In genomic region chr1:9724706-9725476, GRCh38 we compare ENCODE assay signal across 1 cellular context.
TF ChIP-seq lines count a peak whose summit lies in the region.

No MANE protein-coding gene starts in this region.

TF ChIP-seq in HepG2, 621 proteins besides CTCF, POLR2A, EP300 and RAD21 (continued from another document and continues in another):
- TF ChIP-seq ATF4 (CRISPR knock-in tag; IDR thresholded peaks at IDR 0.05) (no peak), XRCC5 (optimal IDR thresholded peaks at IDR 0.05; ENCODE audit: low read length) (peak; percentile 62), IKZF1 (IDR thresholded peaks at IDR 0.05) (no peak), ZNF432 (CRISPR knock-in tag; IDR thresholded peaks at IDR 0.05; ENCODE audit: borderline replicate concordance) (no peak), ZBTB7A (CRISPR knock-in tag; IDR thresholded peaks at IDR 0.05) (no peak), RNF2 (conservative IDR thresholded peaks at IDR 0.05; ENCODE audit: low read depth) (no peak), KLF6 (CRISPR knock-in tag; IDR thresholded peaks at IDR 0.05) (no peak), MED1 (CRISPR knock-in tag; IDR thresholded peaks at IDR 0.05) (no peak), ZFP36L2 (CRISPR knock-in tag; IDR thresholded peaks at IDR 0.05) (no peak), ZNF709 (CRISPR knock-in tag; IDR thresholded peaks at IDR 0.05) (no peak), RBAK (CRISPR knock-in tag; IDR thresholded peaks at IDR 0.05) (no peak), AKNA (CRISPR knock-in tag; IDR thresholded peaks at IDR 0.05; ENCODE audit: borderline replicate concordance) (no peak), JDP2 (CRISPR knock-in tag; IDR thresholded peaks at IDR 0.05; ENCODE audit: borderline replicate concordance) (no peak), IRF1 (CRISPR knock-in tag; IDR thresholded peaks at IDR 0.05; ENCODE audit: low read depth) (no peak), ZNF3 (CRISPR knock-in tag; IDR thresholded peaks at IDR 0.05) (no peak), ZNF232 (CRISPR knock-in tag; IDR thresholded peaks at IDR 0.05; ENCODE audit: borderline replicate concordance) (no peak), ZFX (CRISPR knock-in tag; IDR thresholded peaks at IDR 0.05; ENCODE audit: low read depth) (peak; percentile 36; the same call in 1 of the 2 replicates), ZNF547 (CRISPR knock-in tag; IDR thresholded peaks at IDR 0.05) (no peak), SALL1 (CRISPR knock-in tag; IDR thresholded peaks at IDR 0.05) (0 out of 2 replicates have a peak, but pooled peaks have one; percentile 10), STAG1 (CRISPR knock-in tag; IDR thresholded peaks at IDR 0.05) (peak; percentile 72), ELF1 (CRISPR knock-in tag; IDR thresholded peaks at IDR 0.05) (no peak), CSRNP2 (CRISPR knock-in tag; conservative IDR thresholded peaks at IDR 0.05; ENCODE audit: low read depth) (no peak), CC2D1A (CRISPR knock-in tag; IDR thresholded peaks at IDR 0.05) (no peak), HMGXB4 (CRISPR knock-in tag; IDR thresholded peaks at IDR 0.05; ENCODE audit: borderline replicate concordance in 1 of 2, low read depth in 1 of 2) (peak in 1 of 2 experiments; percentile 64; a peak in 2 of 4 replicates), ZBTB26 (CRISPR knock-in tag; IDR thresholded peaks at IDR 0.05; ENCODE audit: borderline replicate concordance) (0 out of 2 replicates have a peak, but pooled peaks have one; percentile 28), GABPA (IDR thresholded peaks at IDR 0.05; ENCODE audit: low read depth, low read length) (no peak), GABPA (CRISPR knock-in tag; IDR thresholded peaks at IDR 0.05; ENCODE audit: low read depth) (no peak), RBFOX2 (IDR thresholded peaks at IDR 0.05; ENCODE audit: low read depth, low read length) (peak; percentile 34; the same call in 1 of the 2 replicates), ZNF788 (CRISPR knock-in tag; IDR thresholded peaks at IDR 0.05; ENCODE audit: borderline replicate concordance) (no peak), DZIP1 (CRISPR knock-in tag; IDR thresholded peaks at IDR 0.05) (no peak), ZXDC (CRISPR knock-in tag; IDR thresholded peaks at IDR 0.05) (no peak), CBX5 (CRISPR knock-in tag; IDR thresholded peaks at IDR 0.05; ENCODE audit: borderline replicate concordance) (peak; percentile 46; the same call in 1 of the 2 replicates), ZBTB33 (CRISPR knock-in tag; IDR thresholded peaks at IDR 0.05) (peak; percentile 73), TEAD2 (CRISPR knock-in tag; IDR thresholded peaks at IDR 0.05) (no peak), RELA (CRISPR knock-in tag; IDR thresholded peaks at IDR 0.05) (no peak), NR3C1 (CRISPR knock-in tag; IDR thresholded peaks at IDR 0.05) (no peak), THAP7 (CRISPR knock-in tag; IDR thresholded peaks at IDR 0.05) (no peak), ZSCAN9 (CRISPR knock-in tag; IDR thresholded peaks at IDR 0.05; ENCODE audit: borderline replicate concordance) (no peak), PAWR (CRISPR knock-in tag; IDR thresholded peaks at IDR 0.05; ENCODE audit: borderline replicate concordance) (no peak), ZNF329 (CRISPR knock-in tag; IDR thresholded peaks at IDR 0.05; ENCODE audit: low read depth) (no peak), ZBTB38 (CRISPR knock-in tag; IDR thresholded peaks at IDR 0.05) (peak; percentile 74; the same call in 1 of the 2 replicates), ATF7 (IDR thresholded peaks at IDR 0.05) (no peak), ATF7 (CRISPR knock-in tag; IDR thresholded peaks at IDR 0.05) (no peak), ARNT2 (CRISPR knock-in tag; IDR thresholded peaks at IDR 0.05; ENCODE audit: low read depth) (no peak), ZNF124 (CRISPR knock-in tag; IDR thresholded peaks at IDR 0.05) (no peak), NR2F6 (IDR thresholded peaks at IDR 0.05) (no peak), NR2F6 (CRISPR knock-in tag; IDR thresholded peaks at IDR 0.05) (no peak)
